Comparison of ENCODE assay signal across 18 cellular contexts in the genomic region with DNA sequence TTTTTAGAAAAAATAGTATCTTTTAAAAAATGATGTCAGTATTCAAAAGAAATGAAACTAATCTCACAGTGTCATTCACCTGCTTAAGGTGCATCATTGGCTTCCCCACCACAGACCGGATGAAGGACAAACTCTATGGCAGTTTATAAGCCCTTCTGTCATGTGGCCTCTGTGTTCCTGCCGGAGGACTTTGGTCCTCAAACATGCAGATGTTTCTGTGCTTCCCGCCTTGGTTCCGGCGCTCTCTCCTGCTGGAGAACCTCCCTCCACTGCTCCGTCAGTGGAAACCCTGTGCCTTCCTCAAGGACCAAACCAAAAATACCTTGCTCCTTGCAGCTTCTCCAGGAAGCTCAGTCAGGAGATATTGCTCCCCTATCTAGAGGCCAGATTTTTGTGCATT.
"Had no signal": no experiment of that assay in that cellular context is flagged by ENCODE, and none has a peak within 500 bp of the region (broad histone marks: within the 10 kb centered on the region; RNA-seq: fewer than 3 reads in every experiment).

No MANE protein-coding gene starts in this region.

- H3K4me1 ChIP-seq: gastroesophageal sphincter, testis, uterus had no signal

- H3K27ac ChIP-seq: epithelial cell of prostate, gastroesophageal sphincter, testis, uterus had no signal

- DNase-seq: activated B cell treated with CpG ODN at 0.5 μM for 24 hours; activated CD8-positive, alpha-beta memory T cell treated with anti-CD3 and anti-CD28 coated beads, Interleukin-2, amount 50 U/mL, for 48 hours; activated effector memory CD4-positive, alpha-beta T cell treated with Interleukin-2 at 50 U/mL for 16 hours; activated naive CD4-positive, alpha-beta T cell treated with anti-CD3 and anti-CD28 coated beads, Interleukin-2, amount 50 U/mL, for 16 hours; activated naive CD8-positive, alpha-beta T cell treated with anti-CD3 and anti-CD28 coated beads, Interleukin-2, amount 50 U/mL, for 24 hours; cerebellar nuclear complex; cortex of kidney; naive thymus-derived CD4-positive, alpha-beta T cell; retina; spleen; stimulated activated CD4-positive, alpha-beta T cell treated with anti-CD3 and anti-CD28 coated beads, Interleukin-4, amount 100 ng/mL, for 1 hour; stimulated activated naive CD4-positive, alpha-beta T cell; testis; uterus had no signal

- H3K27me3 ChIP-seq: testis, uterus had no signal

- H3K36me3 ChIP-seq: gastroesophageal sphincter, heart left ventricle, spleen, uterus had no signal

- H3K9me3 ChIP-seq: gastroesophageal sphincter, heart left ventricle, spleen, testis, uterus had no signal

- H3K4me3 ChIP-seq: gastroesophageal sphincter, heart left ventricle, lung, spleen, testis, uterus had no signal

- ATAC-seq: gastroesophageal sphincter; heart left ventricle; naive thymus-derived CD4-positive, alpha-beta T cell had no signal
